In the genomic region with DNA sequence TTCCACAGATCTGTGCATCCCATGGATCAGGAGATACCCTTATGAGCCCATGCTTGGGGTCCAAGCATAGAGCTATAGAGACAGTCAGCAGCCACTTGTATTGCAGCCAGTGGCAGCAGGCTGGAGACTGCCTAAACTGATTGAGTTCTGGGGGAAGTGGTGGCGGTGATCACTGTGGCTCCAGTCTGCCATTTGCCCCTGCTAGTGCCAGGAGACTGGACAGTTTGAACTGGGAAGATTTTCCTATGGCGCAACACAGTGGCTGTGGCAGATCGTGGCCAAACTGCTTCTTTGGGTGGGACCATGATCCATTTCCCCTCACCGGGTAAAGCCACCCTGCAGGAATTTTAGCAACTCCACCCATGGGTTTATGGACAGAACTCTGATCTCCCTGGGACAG, we compare ENCODE assay signal across 27 cellular contexts.
DNase-seq lines count a peak whose midpoint lies in the region; ATAC-seq, FAIRE-seq and TF ChIP-seq lines count a peak whose summit lies in the region.
"Had no signal": no experiment of that assay in that cellular context is flagged by ENCODE, and none has a peak within 500 bp of the region (broad histone marks: within the 10 kb centered on the region; RNA-seq: fewer than 3 reads in every experiment).

No MANE protein-coding gene starts in this region.

- H2BK12ac ChIP-seq in H1 (ENCODE audit: low read depth, low read length) (no peak overlapping the region), neuronal stem cell (ENCODE audit: low read length) (no peak overlapping the region)

- H4K5ac ChIP-seq in H1 (ENCODE audit: insufficient read length, low read depth, low read length), result no peak overlapping the region

- no peak overlapping the region for H2BK120ac ChIP-seq in H1 (replicated peaks; ENCODE audit: low read depth, low read length)
- no peak overlapping the region for H2BK120ac ChIP-seq in neuronal stem cell (ENCODE audit: low read depth, low read length)

- H3K4me3 ChIP-seq in H1 (ENCODE audit: extremely low read depth in 1 of 4, insufficient read depth in 2 of 4, low read depth in 3 of 4, low read length in 4 of 4) (no peak overlapping the region), neuronal stem cell (ENCODE audit: low read length in 2 of 2) (no peak overlapping the region)
- H3K4me3 ChIP-seq: BLaER1, GM12878 had no signal

- H3K9me3 ChIP-seq in H1 (ENCODE audit: insufficient read depth in 2 of 2, low read depth in 1 of 2, low read length in 1 of 2) (no peaks in the 10 kb centered on the region), neuronal stem cell (replicated peaks in 1 of 2; ENCODE audit: control insufficient read depth in 2 of 2, insufficient read depth in 1 of 2, low read depth in 1 of 2, low read length in 2 of 2) (no peaks in the 10 kb centered on the region)
- H3K9me3 ChIP-seq: BE2C, BLaER1 had no signal

- no peak overlapping the region for H3K27ac Mint-ChIP-seq in stimulated activated memory B cell treated with anti-CD40 and anti-IgM and Interleukin-4, amounts not matched to agents 10 μg/mL and 1 μg/mL and 100 μg/mL, for 72 hours
- H3K27ac Mint-ChIP-seq in activated T-helper 1 cell treated with anti-CD3 and anti-CD28 coated beads, Interleukin-12 subunit alpha, Interleukin-12 subunit beta, Interleukin-2, Interleukin-4 antibody, amounts not matched to agents 30 ng/mL and 10 ng/mL and 1 ng/mL, durations not matched to agents 14 hours and 24 hours and 36 hours, result no peak overlapping the region
- H3K27ac Mint-ChIP-seq: CD14-positive monocyte; CD4-positive, alpha-beta memory T cell; CD8-positive, alpha-beta memory T cell had no signal

- no peak overlapping the region for H3K56ac ChIP-seq in H1 (replicated peaks; ENCODE audit: insufficient read length, low read depth, low read length)

- H2BK15ac ChIP-seq in H1 (ENCODE audit: low read length) (no peak overlapping the region), neuronal stem cell (ENCODE audit: low read length) (no peak overlapping the region)

- H3K14ac ChIP-seq in H1 (ENCODE audit: insufficient read length) (no peak overlapping the region), neuronal stem cell (ENCODE audit: low read length) (no peak overlapping the region)

- no peak for TF ChIP-seq RAD21 in H1 (IDR thresholded peaks at IDR 0.05 in 1 of 2, conservative IDR thresholded peaks at IDR 0.05 in 1 of 2; ENCODE audit: low read depth in 2 of 2, low read length in 2 of 2)

- H3K4ac ChIP-seq in H1 (replicated peaks; ENCODE audit: insufficient read length, low read depth, low read length) (no peak overlapping the region), neuronal stem cell (ENCODE audit: low read length) (no peak overlapping the region)

- H3K4me2 ChIP-seq in H1 (ENCODE audit: insufficient read depth in 1 of 2, low read depth in 2 of 2, low read length in 2 of 2) (no peak overlapping the region), neuronal stem cell (ENCODE audit: insufficient read depth, low read length, poor library complexity, severe bottlenecking) (no peak overlapping the region)
- H3K4me2 ChIP-seq: BLaER1 had no signal

- no peak for TF ChIP-seq EP300 in H1 (IDR thresholded peaks at IDR 0.05; ENCODE audit: borderline replicate concordance in 1 of 2, low read depth in 2 of 2, low read length in 2 of 2)

- H2BK5ac ChIP-seq in H1 (ENCODE audit: low read depth, low read length) (no peak overlapping the region), neuronal stem cell (ENCODE audit: low read length) (no peak overlapping the region)

- H3K27ac ChIP-seq in H1 (ENCODE audit: low read depth, low read length) (no peak overlapping the region), neuronal stem cell (replicated peaks; ENCODE audit: low read length) (no peak overlapping the region)
- H3K27ac ChIP-seq: BLaER1 had no signal

- TF ChIP-seq POLR2A in H1 (IDR thresholded peaks at IDR 0.05; ENCODE audit: control extremely low read depth in 1 of 2, low read depth in 2 of 2, low read length in 2 of 2), result no peak

- no peaks in the 10 kb centered on the region for H3K4me1 Mint-ChIP-seq in stimulated activated memory B cell treated with anti-CD40 and anti-IgM and Interleukin-4, amounts not matched to agents 10 μg/mL and 1 μg/mL and 100 μg/mL, for 72 hours
- no peaks in the 10 kb centered on the region for H3K4me1 Mint-ChIP-seq in activated T-helper 1 cell treated with anti-CD3 and anti-CD28 coated beads, Interleukin-12 subunit alpha, Interleukin-12 subunit beta, Interleukin-2, Interleukin-4 antibody, amounts not matched to agents 30 ng/mL and 10 ng/mL and 1 ng/mL, durations not matched to agents 14 hours and 24 hours and 36 hours (ENCODE audit: low read depth)
- H3K4me1 Mint-ChIP-seq: CD14-positive monocyte; CD4-positive, alpha-beta memory T cell; CD4-positive, CD25-positive, alpha-beta regulatory T cell; CD8-positive, alpha-beta memory T cell had no signal

- H3K79me2 ChIP-seq in H1 (ENCODE audit: control insufficient read depth in 1 of 2, insufficient read depth in 2 of 2, low read length in 2 of 2), result no peaks in the 10 kb centered on the region

- H3K4me3 Mint-ChIP-seq in stimulated activated memory B cell treated with anti-CD40 and anti-IgM and Interleukin-4, amounts not matched to agents 10 μg/mL and 1 μg/mL and 100 μg/mL, for 72 hours, result no peak overlapping the region
- no peak overlapping the region for H3K4me3 Mint-ChIP-seq in activated T-helper 1 cell treated with anti-CD3 and anti-CD28 coated beads, Interleukin-12 subunit alpha, Interleukin-12 subunit beta, Interleukin-2, Interleukin-4 antibody, amounts not matched to agents 30 ng/mL and 10 ng/mL and 1 ng/mL, durations not matched to agents 14 hours and 24 hours and 36 hours
- H3K4me3 Mint-ChIP-seq: CD14-positive monocyte; CD4-positive, alpha-beta memory T cell; CD4-positive, CD25-positive, alpha-beta regulatory T cell; CD8-positive, alpha-beta memory T cell had no signal

- H4K8ac ChIP-seq in H1 (ENCODE audit: extremely low read depth, insufficient read depth, low read length) (peak overlapping the region; percentile 51; the same call in 1 of the 2 replicates), neuronal stem cell (ENCODE audit: low read depth, low read length) (no peak overlapping the region)

- H3K36me3 ChIP-seq in H1 (ENCODE audit: control insufficient read depth in 2 of 4, insufficient read depth in 4 of 4, low read length in 3 of 4) (no peaks in the 10 kb centered on the region), neuronal stem cell (replicated peaks in 1 of 2; ENCODE audit: control insufficient read depth in 2 of 2, insufficient read depth in 2 of 2, low read length in 2 of 2) (no peaks in the 10 kb centered on the region)
- H3K36me3 ChIP-seq: BE2C, BLaER1 had no signal

- no peaks in the 10 kb centered on the region for H3K23me2 ChIP-seq in H1 (ENCODE audit: low read depth, low read length)

- H3K23ac ChIP-seq in H1 (ENCODE audit: insufficient read length) (no peak overlapping the region), neuronal stem cell (ENCODE audit: low read depth, low read length, poor library complexity) (no peak overlapping the region)

- POLR2A ChIA-PET in H1 (lab: Charles Lee; ENCODE audit: partially characterized antibody), result no interaction called here

- H3K9ac ChIP-seq in H1 (replicated peaks in 1 of 4; ENCODE audit: extremely low read depth in 1 of 4, low read depth in 3 of 4, low read length in 3 of 4), result no peak overlapping the region
- no peak overlapping the region for H3K9ac ChIP-seq in neuronal stem cell (ENCODE audit: low read depth, low read length, poor library complexity)
- H3K9ac ChIP-seq: BLaER1 had no signal

- CTCF ChIA-PET in H1 (lab: Charles Lee; ENCODE audit: partially characterized antibody), result no interaction called here

- FAIRE-seq in H1 (lab: Jason Lieb, UNC), result no peak
- FAIRE-seq: A204.1, GM12878, GM12892, GM18507 had no signal

- peak; percentile 12 for ATAC-seq in stimulated activated memory B cell treated with anti-CD40 and anti-IgM and Interleukin-4, amounts not matched to agents 10 μg/mL and 1 μg/mL and 100 μg/mL, for 72 hours
- ATAC-seq: GM12878 had no signal

- H3K4me1 ChIP-seq in H1 (replicated peaks in 1 of 4; ENCODE audit: control insufficient read depth in 3 of 4, insufficient read depth in 4 of 4, low read length in 3 of 4), result no peaks in the 10 kb centered on the region
- H3K4me1 ChIP-seq in neuronal stem cell (ENCODE audit: control insufficient read depth in 2 of 2, insufficient read depth in 1 of 2, low read depth in 1 of 2, low read length in 2 of 2), result no peaks in the 10 kb centered on the region
- H3K4me1 ChIP-seq: BE2C, BLaER1 had no signal

- H2AFZ ChIP-seq in H1 (ENCODE audit: low read length) (no peak overlapping the region), neuronal stem cell (ENCODE audit: low read length) (peak overlapping the region; percentile 12)

- intact Hi-C loops in activated T-helper 1 cell treated with anti-CD3 and anti-CD28 coated beads, Interleukin-12 subunit alpha, Interleukin-12 subunit beta, Interleukin-2, Interleukin-4 antibody, amounts not matched to agents 30 ng/mL and 10 ng/mL and 1 ng/mL, durations not matched to agents 14 hours and 24 hours and 36 hours (cut with micrococcal nuclease), result no loop called here

- no peak for TF ChIP-seq CTCF in H1 (IDR thresholded peaks at IDR 0.05; ENCODE audit: control extremely low read depth in 1 of 3, insufficient read depth in 1 of 3, low read depth in 1 of 3, low read length in 3 of 3)

- DNase-seq in H1 (ENCODE audit: low read depth in 1 of 2, low spot score in 2 of 2), result no peak
- no peak for DNase-seq in neuronal stem cell (ENCODE audit: low spot score)
- no peak for DNase-seq in activated T-helper 1 cell treated with anti-CD3 and anti-CD28 coated beads, Interleukin-12 subunit alpha, Interleukin-12 subunit beta, Interleukin-2, Interleukin-4 antibody, amounts not matched to agents 30 ng/mL and 10 ng/mL and 1 ng/mL, durations not matched to agents 14 hours and 24 hours and 36 hours (ENCODE audit: low spot score)
- DNase-seq in activated CD4-positive, CD25-positive, alpha-beta regulatory T cell treated with anti-CD3 and anti-CD28 coated beads, Interleukin-2, amount 50 U/mL, for 72 hours, result no peak
- no peak for DNase-seq in HCEC 1CT
- DNase-seq: 8988T; ACHN; BE2C; C1 segment of cervical spinal cord; CD4-positive, alpha-beta memory T cell; CD4-positive, CD25-positive, alpha-beta regulatory T cell; CD8-positive, alpha-beta memory T cell; COR-L47; DMS 273 treated with DMSO at 0.1 percent for 48 hours; DMS153; DMS53; DMS79; DND-41; EL; GDM1 had no signal

- WGBS in H1 (ENCODE audit: extremely low coverage in 1 of 2, insufficient coverage in 1 of 2, insufficient read length in 1 of 2, insufficient replicate concordance in 2 of 2, low coverage in 1 of 2, low lambda C conversion rate in 2 of 2, missing lambda C conversion rate in 1 of 2), 2 experiments, result 97% methylated on average over 4 of the region's 4 CpGs; no CpG with 5 or more reads in 1 of the 2 experiments
- no CpG with 5 or more reads among the region's 4 CpGs for WGBS in neuronal stem cell (ENCODE audit: extremely low coverage in 2 of 2, insufficient read length in 2 of 2, insufficient replicate concordance in 1 of 2), 2 donors

- no peaks in the 10 kb centered on the region for H3K36me3 Mint-ChIP-seq in stimulated activated memory B cell treated with anti-CD40 and anti-IgM and Interleukin-4, amounts not matched to agents 10 μg/mL and 1 μg/mL and 100 μg/mL, for 72 hours
- no peaks in the 10 kb centered on the region for H3K36me3 Mint-ChIP-seq in activated T-helper 1 cell treated with anti-CD3 and anti-CD28 coated beads, Interleukin-12 subunit alpha, Interleukin-12 subunit beta, Interleukin-2, Interleukin-4 antibody, amounts not matched to agents 30 ng/mL and 10 ng/mL and 1 ng/mL, durations not matched to agents 14 hours and 24 hours and 36 hours (ENCODE audit: low read depth)
- H3K36me3 Mint-ChIP-seq: CD14-positive monocyte; CD4-positive, alpha-beta memory T cell; CD4-positive, CD25-positive, alpha-beta regulatory T cell; CD8-positive, alpha-beta memory T cell had no signal

- H3K18ac ChIP-seq in H1 (ENCODE audit: extremely low read depth, low read length) (no peak overlapping the region), neuronal stem cell (ENCODE audit: low read length) (no peak overlapping the region)

- H3K27me3 ChIP-seq in H1 (replicated peaks in 1 of 4; ENCODE audit: control insufficient read depth in 3 of 4, extremely low read depth in 1 of 4, insufficient read depth in 3 of 4, low read length in 3 of 4) (no peaks in the 10 kb centered on the region), neuronal stem cell (ENCODE audit: control insufficient read depth in 3 of 3, insufficient read depth in 3 of 3, low read depth in 1 of 3, low read length in 3 of 3) (no peaks in the 10 kb centered on the region)
- H3K27me3 ChIP-seq: BLaER1 had no signal

- H3K27me3 Mint-ChIP-seq in stimulated activated memory B cell treated with anti-CD40 and anti-IgM and Interleukin-4, amounts not matched to agents 10 μg/mL and 1 μg/mL and 100 μg/mL, for 72 hours, result no peaks in the 10 kb centered on the region
- no peaks in the 10 kb centered on the region for H3K27me3 Mint-ChIP-seq in activated T-helper 1 cell treated with anti-CD3 and anti-CD28 coated beads, Interleukin-12 subunit alpha, Interleukin-12 subunit beta, Interleukin-2, Interleukin-4 antibody, amounts not matched to agents 30 ng/mL and 10 ng/mL and 1 ng/mL, durations not matched to agents 14 hours and 24 hours and 36 hours (ENCODE audit: insufficient read depth)
- H3K27me3 Mint-ChIP-seq: CD4-positive, alpha-beta memory T cell; CD4-positive, CD25-positive, alpha-beta regulatory T cell; CD8-positive, alpha-beta memory T cell had no signal

- H4K91ac ChIP-seq in H1 (replicated peaks; ENCODE audit: insufficient read length, low read length), result no peak overlapping the region
- H4K91ac ChIP-seq in neuronal stem cell (ENCODE audit: low read depth, low read length, poor library complexity), result no peak overlapping the region

- H3K79me1 ChIP-seq in H1 (ENCODE audit: low read depth, low read length), result no peaks in the 10 kb centered on the region
- no peaks in the 10 kb centered on the region for H3K79me1 ChIP-seq in neuronal stem cell (ENCODE audit: low read depth, low read length)

- no peaks in the 10 kb centered on the region for H4K20me1 ChIP-seq in H1 (replicated peaks in 1 of 2; ENCODE audit: control insufficient read depth in 1 of 2, insufficient read depth in 2 of 2, low read length in 2 of 2)
- H4K20me1 ChIP-seq: BLaER1 had no signal

- no peak overlapping the region for H2BK20ac ChIP-seq in H1 (ENCODE audit: low read length)

- no peak overlapping the region for H2AK5ac ChIP-seq in H1 (ENCODE audit: low read depth, low read length)
- H2AK5ac ChIP-seq in neuronal stem cell (ENCODE audit: low read depth, low read length), result no peak overlapping the region

- peaks cover 5% of the 10 kb centered on the region for H3K9me3 Mint-ChIP-seq in stimulated activated memory B cell treated with anti-CD40 and anti-IgM and Interleukin-4, amounts not matched to agents 10 μg/mL and 1 μg/mL and 100 μg/mL, for 72 hours
- H3K9me3 Mint-ChIP-seq in activated T-helper 1 cell treated with anti-CD3 and anti-CD28 coated beads, Interleukin-12 subunit alpha, Interleukin-12 subunit beta, Interleukin-2, Interleukin-4 antibody, amounts not matched to agents 30 ng/mL and 10 ng/mL and 1 ng/mL, durations not matched to agents 14 hours and 24 hours and 36 hours, result peaks cover 9% of the 10 kb centered on the region
